In the genomic region with DNA sequence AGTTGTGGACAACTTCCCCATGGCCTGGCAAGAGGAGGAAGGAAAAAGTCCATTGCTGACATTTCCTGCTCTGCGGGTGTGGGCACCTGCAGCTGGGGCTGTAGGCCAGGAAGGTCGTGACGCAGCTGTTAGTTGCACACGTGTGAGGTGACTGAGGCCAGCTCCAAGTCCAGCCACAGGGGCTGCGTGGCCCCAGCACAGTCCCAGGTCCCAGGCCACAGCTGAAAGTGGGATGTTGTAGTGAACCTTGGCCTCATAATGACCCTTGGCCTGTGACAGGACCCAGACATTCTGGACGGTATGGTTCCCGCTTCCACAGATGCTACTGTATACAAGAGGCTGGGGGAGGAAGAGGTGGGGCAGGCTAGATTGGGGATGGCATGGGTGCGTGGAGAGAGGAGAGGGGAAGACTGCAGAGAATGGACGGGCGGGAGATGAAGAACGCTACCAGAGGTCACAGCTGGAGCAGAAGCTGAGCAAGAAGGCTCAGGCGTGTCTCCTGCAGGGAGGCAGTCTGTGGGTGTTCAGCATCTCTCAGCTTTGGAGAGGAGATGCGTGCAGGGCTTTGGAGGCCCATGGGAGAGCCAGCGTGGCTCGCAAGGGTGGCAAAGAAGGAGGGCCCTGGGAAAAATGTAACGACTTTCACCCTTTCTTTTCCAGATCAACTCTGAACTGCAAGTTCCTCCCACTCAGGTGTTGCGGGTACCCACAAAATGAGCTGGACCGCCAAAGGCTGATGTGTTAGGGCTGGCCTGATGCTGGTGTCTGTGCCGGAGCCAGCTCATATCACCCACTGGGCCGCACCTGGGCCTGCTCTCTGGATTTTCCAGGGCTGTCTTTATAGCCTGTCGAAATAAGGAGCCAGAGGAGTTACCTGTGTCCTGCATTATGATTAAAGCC, we compare ENCODE assay signal across 13 cellular contexts. TPM values are rescaled to one million over a fixed set of nuclear protein-coding genes. Genes with fewer than 3 reads are reported as not detected.
DNase-seq lines count a peak whose midpoint lies in the region; ATAC-seq and TF ChIP-seq lines count a peak whose summit lies in the region.
"Had no signal": no experiment of that assay in that cellular context is flagged by ENCODE, and none has a peak within 500 bp of the region (broad histone marks: within the 10 kb centered on the region; RNA-seq: fewer than 3 reads in every experiment).

No MANE protein-coding gene starts in this region.

- H3K9ac ChIP-seq in BLaER1: 0 out of 2 replicates have a peak overlapping the region, but pooled peaks have one; percentile 9
- H3K9ac ChIP-seq in neuronal stem cell (ENCODE audit: low read depth, low read length, poor library complexity): no peak overlapping the region

- H3K79me1 ChIP-seq in neuronal stem cell (ENCODE audit: low read depth, low read length): no peaks in the 10 kb centered on the region

- peaks cover 0 to 12% of the 10 kb centered on the region in 2 donors for H3K27me3 Mint-ChIP-seq in stimulated activated naive B cell treated with anti-CD40 and anti-IgM and Interleukin-4, amounts not matched to agents 10 μg/mL and 1 μg/mL and 100 μg/mL, for 72 hours

- TF ChIP-seq POLR2A in gastroesophageal sphincter (IDR thresholded peaks at IDR 0.05): no peak

- no peak for TF ChIP-seq CTCF in gastroesophageal sphincter (IDR thresholded peaks at IDR 0.05)

- DNase-seq in MV-4-11 (lab: John Stamatoyannopoulos, UW): peak; percentile 48
- no peak for DNase-seq in neuronal stem cell (ENCODE audit: low spot score)
- DNase-seq in stimulated activated naive B cell treated with anti-CD40 and anti-IgM and Interleukin-4, amounts not matched to agents 10 μg/mL and 1 μg/mL and 100 μg/mL, for 72 hours: no peak
- no peak for DNase-seq in activated gamma-delta T cell treated with Interleukin-2 at 50 U/mL for 16 hours
- DNase-seq in NCI-H2107 (lab: John Stamatoyannopoulos, UW): no peak
- DNase-seq: DMS53 had no signal

- peak overlapping the region; percentile 69 for H2AK5ac ChIP-seq in neuronal stem cell (ENCODE audit: low read depth, low read length)

- H4K20me1 ChIP-seq in BLaER1: no peaks in the 10 kb centered on the region

- no peaks in the 10 kb centered on the region for H3K9me3 ChIP-seq in BLaER1
- no peaks in the 10 kb centered on the region for H3K9me3 ChIP-seq in gastroesophageal sphincter
- H3K9me3 ChIP-seq in neuronal stem cell (replicated peaks in 1 of 2; ENCODE audit: control insufficient read depth in 2 of 2, insufficient read depth in 1 of 2, low read depth in 1 of 2, low read length in 2 of 2): no peaks in the 10 kb centered on the region
- H3K9me3 ChIP-seq: ovary, vagina had no signal

- no peak overlapping the region for H2BK120ac ChIP-seq in neuronal stem cell (ENCODE audit: low read depth, low read length)

- no peak overlapping the region for H3K4me3 ChIP-seq in BLaER1
- no peak overlapping the region for H3K4me3 ChIP-seq in gastroesophageal sphincter
- H3K4me3 ChIP-seq in neuronal stem cell (ENCODE audit: low read length in 2 of 2): no peak overlapping the region
- H3K4me3 ChIP-seq: ovary, vagina had no signal

- no peaks in the 10 kb centered on the region for H3K36me3 Mint-ChIP-seq in stimulated activated naive B cell treated with anti-CD40 and anti-IgM and Interleukin-4, amounts not matched to agents 10 μg/mL and 1 μg/mL and 100 μg/mL, for 72 hours

- no peak overlapping the region for H4K8ac ChIP-seq in neuronal stem cell (ENCODE audit: low read depth, low read length)

- H2BK5ac ChIP-seq in neuronal stem cell (ENCODE audit: low read length): no peak overlapping the region

- H3K4me1 Mint-ChIP-seq in stimulated activated naive B cell treated with anti-CD40 and anti-IgM and Interleukin-4, amounts not matched to agents 10 μg/mL and 1 μg/mL and 100 μg/mL, for 72 hours: no peaks in the 10 kb centered on the region

- H3K9me3 Mint-ChIP-seq in stimulated activated naive B cell treated with anti-CD40 and anti-IgM and Interleukin-4, amounts not matched to agents 10 μg/mL and 1 μg/mL and 100 μg/mL, for 72 hours: peaks cover 0 to 5% of the 10 kb centered on the region in 2 donors

- H3K18ac ChIP-seq in neuronal stem cell (ENCODE audit: low read length): peak overlapping the region; percentile 55

- H3K4ac ChIP-seq in neuronal stem cell (ENCODE audit: low read length): no peak overlapping the region

- no peak overlapping the region for H3K27ac Mint-ChIP-seq in stimulated activated naive B cell treated with anti-CD40 and anti-IgM and Interleukin-4, amounts not matched to agents 10 μg/mL and 1 μg/mL and 100 μg/mL, for 72 hours

- no peak overlapping the region for H3K23ac ChIP-seq in neuronal stem cell (ENCODE audit: low read depth, low read length, poor library complexity)

- H3K27ac ChIP-seq in BLaER1 (peak overlapping the region; percentile 42; the same call in 1 of the 2 replicates), gastroesophageal sphincter (no peak overlapping the region), neuronal stem cell (replicated peaks; ENCODE audit: low read length) (no peak overlapping the region)
- H3K27ac ChIP-seq: ovary, vagina had no signal

- no peak overlapping the region for H2AFZ ChIP-seq in neuronal stem cell (ENCODE audit: low read length)

- no peak overlapping the region for H3K14ac ChIP-seq in neuronal stem cell (ENCODE audit: low read length)

- H3K27me3 ChIP-seq in BLaER1: no peaks in the 10 kb centered on the region
- H3K27me3 ChIP-seq in gastroesophageal sphincter: no peaks in the 10 kb centered on the region
- H3K27me3 ChIP-seq in neuronal stem cell (ENCODE audit: control insufficient read depth in 3 of 3, insufficient read depth in 3 of 3, low read depth in 1 of 3, low read length in 3 of 3): no peaks in the 10 kb centered on the region
- H3K27me3 ChIP-seq: ovary, vagina had no signal

- H3K4me3 Mint-ChIP-seq in stimulated activated naive B cell treated with anti-CD40 and anti-IgM and Interleukin-4, amounts not matched to agents 10 μg/mL and 1 μg/mL and 100 μg/mL, for 72 hours: no peak overlapping the region

- no peak overlapping the region for H4K91ac ChIP-seq in neuronal stem cell (ENCODE audit: low read depth, low read length, poor library complexity)

- peak overlapping the region; percentile 32 for H2BK15ac ChIP-seq in neuronal stem cell (ENCODE audit: low read length)

- peak overlapping the region; percentile 59 for H3K4me2 ChIP-seq in BLaER1
- no peak overlapping the region for H3K4me2 ChIP-seq in neuronal stem cell (ENCODE audit: insufficient read depth, low read length, poor library complexity, severe bottlenecking)

- no peak for TF ChIP-seq EP300 in gastroesophageal sphincter (IDR thresholded peaks at IDR 0.05)

- H3K36me3 ChIP-seq in BLaER1: no peaks in the 10 kb centered on the region
- H3K36me3 ChIP-seq in gastroesophageal sphincter: no peaks in the 10 kb centered on the region
- H3K36me3 ChIP-seq in neuronal stem cell (replicated peaks in 1 of 2; ENCODE audit: control insufficient read depth in 2 of 2, insufficient read depth in 2 of 2, low read length in 2 of 2): no peaks in the 10 kb centered on the region
- H3K36me3 ChIP-seq: ovary, vagina had no signal

- H2BK12ac ChIP-seq in neuronal stem cell (ENCODE audit: low read length): peak overlapping the region; percentile 96

- H3K4me1 ChIP-seq in BLaER1 (peaks cover 32% of the 10 kb centered on the region), gastroesophageal sphincter (no peaks in the 10 kb centered on the region), neuronal stem cell (ENCODE audit: control insufficient read depth in 2 of 2, insufficient read depth in 1 of 2, low read depth in 1 of 2, low read length in 2 of 2) (peaks cover 15 to 29% of the 10 kb centered on the region in 2 donors)
- H3K4me1 ChIP-seq: vagina had no signal

- ATAC-seq in gastroesophageal sphincter (peak; percentile 62), HG02759 (IDR thresholded peaks at IDR 0.05; ENCODE audit: unreplicated experiment) (no peak)
- no peak for ATAC-seq in stimulated activated naive B cell treated with anti-CD40 and anti-IgM and Interleukin-4, amounts not matched to agents 10 μg/mL and 1 μg/mL and 100 μg/mL, for 72 hours (replicated peaks)
- ATAC-seq: SK-N-SH treated with all-trans-retinoic acid at 6 μM for 48 hours had no signal

- WGBS in gastroesophageal sphincter (ENCODE audit: low coverage in 1 of 2), 2 donors: 80% methylated on average over 9 to 17 of the region's 21 CpGs
- no CpG with 5 or more reads among the region's 21 CpGs for WGBS in neuronal stem cell (ENCODE audit: extremely low coverage in 2 of 2, insufficient read length in 2 of 2, insufficient replicate concordance in 1 of 2), 2 donors

RNA-seq across cellular contexts. Expression of a gene that starts 21.9 kb away (rescaled TPM):
- total RNA-seq in gastroesophageal sphincter: under 1 TPM in 2 of 4 donors, not detected in 2; under 0.01 to 0.35 TPM
- polyA plus RNA-seq in neuronal stem cell (2013, experiment 1 of 2): 0.54 TPM
- 0.60 TPM for polyA plus RNA-seq in neuronal stem cell (2013, experiment 2 of 2)
- total RNA-seq: chondrocyte had no signal

RNA-seq across cellular contexts. Expression of a gene that starts 54.3 kb away (rescaled TPM):
- total RNA-seq in gastroesophageal sphincter: 1 to 10 TPM in 1 of 4 donors, under 1 TPM in 2, not detected in 1; 0.27 to 2.3 (median 0.54) TPM
- polyA plus RNA-seq in neuronal stem cell (2013, experiment 1 of 2): 1.1 TPM
- polyA plus RNA-seq in neuronal stem cell (2013, experiment 2 of 2): 0.94 TPM
- total RNA-seq: vagina had no signal
